8 cellular contexts compared by ENCODE assay signal in the genomic region with DNA sequence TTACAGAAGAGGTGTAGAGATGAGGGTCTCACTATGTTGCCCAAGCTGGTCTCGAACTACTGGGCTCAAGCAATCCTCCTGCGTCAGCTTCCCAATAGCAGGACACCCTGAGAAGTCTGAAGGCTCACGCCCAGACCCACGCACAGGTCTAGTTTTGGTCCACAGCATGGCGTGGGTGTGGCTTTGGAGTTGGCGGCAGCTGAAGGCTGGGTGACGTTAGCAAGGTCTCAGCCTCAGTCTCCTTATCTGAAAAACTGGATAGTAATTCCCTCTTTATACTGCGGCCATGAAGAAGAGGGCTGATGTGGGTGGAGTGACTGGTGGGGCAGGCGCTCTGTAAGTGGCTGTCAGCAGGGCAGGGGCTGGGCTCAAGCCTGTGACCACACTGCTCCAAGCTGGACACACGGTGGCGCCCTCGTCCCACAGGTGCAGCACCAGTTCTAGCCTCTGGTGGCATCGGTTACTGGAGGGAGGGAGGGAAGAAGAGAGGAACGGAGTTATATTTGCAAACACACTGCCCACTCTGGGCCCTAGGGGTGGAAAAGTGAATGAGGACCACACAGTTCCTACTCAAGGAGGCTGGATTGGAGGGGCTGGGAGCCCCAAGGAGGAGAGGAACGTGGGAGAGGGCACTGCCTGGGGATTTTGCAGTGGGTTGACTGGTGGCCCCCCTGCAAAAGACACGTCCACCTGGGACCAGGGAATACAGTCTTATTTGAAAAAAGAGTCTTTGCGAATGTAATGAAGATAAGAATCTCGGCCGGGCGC. TPM values are rescaled to one million over a fixed set of nuclear protein-coding genes. Genes with fewer than 3 reads are reported as not detected.
DNase-seq lines count a peak whose midpoint lies in the region; ATAC-seq and TF ChIP-seq lines count a peak whose summit lies in the region.

No MANE protein-coding gene starts in this region.

- peak; percentile 76 for DNase-seq in NK-92 treated with Interleukin-12 subunit alpha and Interleukin-12 subunit beta, amount 100 ng/mL, for 24 hours (lab: John Stamatoyannopoulos, UW)
- DNase-seq in NK-92 (lab: John Stamatoyannopoulos, UW; ENCODE audit: unreplicated experiment) (no peak), NCI-H2227 treated with DMSO at 0.1 percent for 48 hours (lab: John Stamatoyannopoulos, UW) (peak; percentile 78), WERI-Rb-1 (peak; percentile 95), MCF 10A (ENCODE audit: unreplicated experiment) (peak; percentile 95), inferior parietal cortex (ENCODE audit: extremely low spot score) (peak; percentile 86)
- peak; percentile 88 to 90 (median 90) for DNase-seq in stimulated activated CD4-positive, alpha-beta T cell treated with anti-CD3 and anti-CD28 coated beads, Interleukin-12 subunit alpha, Interleukin-12 subunit beta, amount 100 ng/mL, for 48 hours (ENCODE audit: low read depth in 2 of 3, low spot score in 1 of 3)

- peak overlapping the region; percentile 14; the same call in 1 of the 2 replicates for H3K27ac ChIP-seq in WERI-Rb-1

- H3K4me3 Mint-ChIP-seq in MCF 10A (ENCODE audit: unreplicated experiment): no peak overlapping the region

- peak; percentile 92 for TF ChIP-seq CTCF in WERI-Rb-1 (IDR thresholded peaks at IDR 0.05; ENCODE audit: low read depth, low read length)
- peak; percentile 97 for TF ChIP-seq CTCF in MCF 10A (IDR thresholded peaks at IDR 0.05; ENCODE audit: unreplicated experiment)

- H3K9me3 Mint-ChIP-seq in MCF 10A (ENCODE audit: unreplicated experiment): no peaks in the 10 kb centered on the region

- H3K9me3 ChIP-seq in WERI-Rb-1 (ENCODE audit: severe bottlenecking): no peaks in the 10 kb centered on the region

- peak overlapping the region; percentile 34 for H3K27ac Mint-ChIP-seq in MCF 10A (ENCODE audit: low read depth, unreplicated experiment)

- ATAC-seq in HG03064 (IDR thresholded peaks at IDR 0.05; ENCODE audit: low read depth, unreplicated experiment): peak; percentile 80

- CTCF ChIA-PET in MCF 10A (lab: Yijun Ruan, JAX): interaction anchor here (0.6 to 16.7 kb wide), 21 partner anchors 11 to 1022 kb away, joined by 3 to 667 read pairs (median 4); partner anchors contain the start of genes CDC42EP1 and GGA1

- BruUV-seq in MCF 10A (replicated peaks; lab: Mats Ljungman, UMichigan): no TSS peak

- H3K27me3 ChIP-seq in WERI-Rb-1 (ENCODE audit: insufficient read depth, low read depth, severe bottlenecking): no peaks in the 10 kb centered on the region

- intact Hi-C loops in MCF 10A (cut with micrococcal nuclease): loop anchor here (1.0 to 5.0 kb wide), 2 partner anchors 54 to 254 kb away; no protein-coding TSS in a partner anchor

- POLR2A ChIA-PET in MCF 10A (lab: Yijun Ruan, JAX): interaction anchor here (1.1 to 10.8 kb wide), 7 partner anchors 11 to 148 kb away, joined by 3 to 194 read pairs (median 4); partner anchors contain the start of genes CDC42EP1, GGA1 and NOL12

- no peaks in the 10 kb centered on the region for H3K27me3 Mint-ChIP-seq in MCF 10A (ENCODE audit: insufficient read depth, unreplicated experiment)

- H3K4me1 Mint-ChIP-seq in MCF 10A (ENCODE audit: insufficient read depth, unreplicated experiment): peaks cover 32% of the 10 kb centered on the region

- H3K36me3 ChIP-seq in WERI-Rb-1: no peaks in the 10 kb centered on the region

- peak overlapping the region; percentile 28 for H3K4me3 ChIP-seq in WERI-Rb-1 (ENCODE audit: low read depth, low read length)

- peaks cover 6% of the 10 kb centered on the region for H3K36me3 Mint-ChIP-seq in MCF 10A (ENCODE audit: insufficient read depth, unreplicated experiment)

RNA-seq across cellular contexts. Expression of gene CARD10, which starts 19.6 kb away (rescaled TPM):
- 20.6 and 22.7 TPM in 2 replicates for total RNA-seq in MCF 10A (2022)

RNA-seq across cellular contexts. Expression of gene CDC42EP1, which starts 21.5 kb away (rescaled TPM):
- total RNA-seq in MCF 10A (2022): 86.0 and 148 TPM in 2 replicates

RNA-seq across cellular contexts. Expression of gene LGALS2, which starts 41.1 kb away (rescaled TPM):
- not detected in 2 replicates for total RNA-seq in MCF 10A (2022)

RNA-seq across cellular contexts. Expression of gene MFNG, which starts 52.6 kb away (rescaled TPM):
- total RNA-seq in MCF 10A (2022): 0.56 and 1.2 TPM in 2 replicates
